13 cellular contexts compared by ENCODE assay signal in the genomic region with DNA sequence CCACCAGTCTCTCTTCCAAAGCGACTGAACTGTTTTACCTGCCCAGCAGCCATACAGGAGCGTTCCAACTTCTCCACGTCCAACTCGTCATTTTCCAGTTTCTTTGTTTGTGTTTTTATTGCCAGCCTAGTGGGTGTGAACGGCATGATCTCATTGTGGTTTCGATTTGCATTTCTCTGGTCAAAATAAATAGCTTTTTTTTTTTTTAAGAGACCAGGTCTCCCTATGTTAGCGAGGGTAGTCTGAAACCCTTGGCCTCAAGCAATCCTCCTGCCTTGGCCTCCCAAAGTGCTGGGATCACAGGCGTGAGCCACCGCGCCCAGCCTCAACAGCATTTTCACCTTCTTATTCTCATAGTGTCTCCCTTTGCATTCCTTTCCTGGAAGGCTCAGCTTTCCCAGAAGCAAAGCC. TPM values are rescaled to one million over a fixed set of nuclear protein-coding genes. Genes with fewer than 3 reads are reported as not detected.
DNase-seq lines count a peak whose midpoint lies in the region; ATAC-seq, FAIRE-seq and TF ChIP-seq lines count a peak whose summit lies in the region.
"Had no signal": no experiment of that assay in that cellular context is flagged by ENCODE, and none has a peak within 500 bp of the region (broad histone marks: within the 10 kb centered on the region; RNA-seq: fewer than 3 reads in every experiment).

No MANE protein-coding gene starts in this region.

- peak; percentile 84 for FAIRE-seq in GM12891 (lab: Jason Lieb, UNC)

- ATAC-seq in GM21717 (IDR thresholded peaks at IDR 0.05; ENCODE audit: unreplicated experiment) (no peak), HG02938 (IDR thresholded peaks at IDR 0.05; ENCODE audit: unreplicated experiment) (no peak), GM21619 (IDR thresholded peaks at IDR 0.05; ENCODE audit: unreplicated experiment) (no peak)

- DNase-seq in A172 (ENCODE audit: low spot score) (peak; percentile 70), GM12891 (ENCODE audit: insufficient read length, low spot score) (no peak), SW480 (ENCODE audit: low spot score) (peak; percentile 71), fibroblast of the aortic adventitia (ENCODE audit: low read depth) (peak; percentile 30), NCI-H1436 treated with DMSO at 0.1 percent for 48 hours (lab: John Stamatoyannopoulos, UW) (no peak)
- DNase-seq: activated naive CD8-positive, alpha-beta T cell treated with anti-CD3 and anti-CD28 coated beads, Interleukin-2, amount 10 ng/mL, durations not matched to agents 7 days and 5 days; AML-193; dorsolateral prefrontal cortex; NCI-H1930 had no signal

- no peak for TF ChIP-seq CTCF in fibroblast of the aortic adventitia (IDR thresholded peaks at IDR 0.05; ENCODE audit: insufficient read depth, low read length)

- H3K4me3 ChIP-seq in fibroblast of the aortic adventitia (ENCODE audit: low read depth, low read length) = no peak overlapping the region
- H3K4me3 ChIP-seq: dorsolateral prefrontal cortex had no signal

- TF ChIP-seq POLR2A in GM12891 (IDR thresholded peaks at IDR 0.05; ENCODE audit: low read depth, low read length) = no peak

TF ChIP-seq in GM12891, 5 proteins besides CTCF, POLR2A, EP300 and RAD21:
- TF ChIP-seq SPI1 (IDR thresholded peaks at IDR 0.05; ENCODE audit: low read depth, low read length) = no peak
- peak; percentile 69 for TF ChIP-seq POU2F2 (IDR thresholded peaks at IDR 0.05; ENCODE audit: low read depth, low read length)

RNA-seq across cellular contexts. Expression of gene JSRP1, which starts 4.1 kb away (rescaled TPM):
- not detected in 2 replicates for total RNA-seq in A172 (2014; rRNA removed; shearing (Covaris generic))
- polyA plus RNA-seq in GM12891 (2012; ENCODE audit: low read depth, missing spikeins) = 0.41 TPM
- 0.27 and 0.74 TPM in 2 replicates for total RNA-seq in fibroblast of the aortic adventitia (ENCODE audit: low replicate concordance)
- total RNA-seq: mononuclear cell had no signal

RNA-seq across cellular contexts. Expression of gene AMH, which starts 11.2 kb away (rescaled TPM):
- total RNA-seq in A172 (2014; rRNA removed; shearing (Covaris generic)) = 8.5 and 10.0 TPM in 2 replicates
- polyA plus RNA-seq in GM12891 (2012; ENCODE audit: low read depth, missing spikeins) = 0.19 TPM
- total RNA-seq in fibroblast of the aortic adventitia (ENCODE audit: low replicate concordance) = 0.81 and 1.8 TPM in 2 replicates

RNA-seq across cellular contexts. Expression of gene PEAK3, which starts 21.6 kb away (rescaled TPM):
- 0.22 and 1.7 TPM in 2 replicates for total RNA-seq in A172 (2014; rRNA removed; shearing (Covaris generic))
- 0.49 TPM for polyA plus RNA-seq in GM12891 (2012; ENCODE audit: low read depth, missing spikeins)
- total RNA-seq in fibroblast of the aortic adventitia (ENCODE audit: low replicate concordance) = not detected in 2 replicates

RNA-seq across cellular contexts. Expression of gene SF3A2, which starts 23.7 kb away (rescaled TPM):
- total RNA-seq in A172 (2014; rRNA removed; shearing (Covaris generic)) = 41.1 and 42.9 TPM in 2 replicates
- 66.1 TPM for polyA plus RNA-seq in GM12891 (2012; ENCODE audit: low read depth, missing spikeins)
- total RNA-seq in fibroblast of the aortic adventitia (ENCODE audit: low replicate concordance) = 11.9 and 29.6 TPM in 2 replicates

RNA-seq across cellular contexts. Expression of gene PLEKHJ1, which starts 24.2 kb away (rescaled TPM):
- 172 and 177 TPM in 2 replicates for total RNA-seq in A172 (2014; rRNA removed; shearing (Covaris generic))
- polyA plus RNA-seq in GM12891 (2012; ENCODE audit: low read depth, missing spikeins) = 66.6 TPM
- 30.9 and 33.4 TPM in 2 replicates for total RNA-seq in fibroblast of the aortic adventitia (ENCODE audit: low replicate concordance)

Comparison
In these comparisons a context has a peak if more than half of its experiments do, and no peak if none do; other contexts are left out.
1. DNase-seq: peak in A172 (single experiment), SW480 (single experiment) and fibroblast of the aortic adventitia (single experiment); none in GM12891 (single experiment) and NCI-H1436 treated with DMSO at 0.1 percent for 48 hours (single experiment).